In genomic region chr13:75368167-75368566, GRCh38 we compare ENCODE assay signal across 9 cellular contexts.
DNase-seq lines count a peak whose midpoint lies in the region; ATAC-seq and TF ChIP-seq lines count a peak whose summit lies in the region.
"Had no signal": no experiment of that assay in that cellular context is flagged by ENCODE, and none has a peak within 500 bp of the region (broad histone marks: within the 10 kb centered on the region; RNA-seq: fewer than 3 reads in every experiment).

No MANE protein-coding gene starts in this region.

- H3K27me3 ChIP-seq in body of pancreas, result no peaks in the 10 kb centered on the region

- H3K4me1 ChIP-seq in body of pancreas, result peaks cover 16% of the 10 kb centered on the region

- DNase-seq in AG20443 (ENCODE audit: low spot score) (peak; percentile 14), epithelial cell of proximal tubule (ENCODE audit: low read depth) (peak; percentile 61), myocyte (ENCODE audit: low read depth) (peak; percentile 58), cerebellum (ENCODE audit: low spot score) (no peak), body of pancreas (no peak)
- DNase-seq in Jurkat, Clone E6-1 (ENCODE audit: low read depth, low spot score), result peak; percentile 61
- DNase-seq: activated naive CD8-positive, alpha-beta T cell treated with anti-CD3 and anti-CD28 coated beads, Interleukin-2, amount 10 ng/mL, durations not matched to agents 7 days and 5 days had no signal

- peak overlapping the region in 1 of 4 donors; percentile 6 for H3K27ac ChIP-seq in body of pancreas

- TF ChIP-seq CTCF in epithelial cell of proximal tubule (conservative IDR thresholded peaks at IDR 0.05; ENCODE audit: low read depth, low read length) (no peak), body of pancreas (IDR thresholded peaks at IDR 0.05) (no peak)

- WGBS in body of pancreas, 2 donors, result 39 to 45% methylated on average over 3 of the region's 3 CpGs

- no peak for TF ChIP-seq POLR2A in body of pancreas (IDR thresholded peaks at IDR 0.05)

- intact Hi-C loops in body of pancreas (cut with DNase I), result no loop called here

- H3K9me3 ChIP-seq in body of pancreas, result no peaks in the 10 kb centered on the region

- H3K36me3 ChIP-seq in body of pancreas (replicated peaks in 1 of 2; ENCODE audit: insufficient read depth in 1 of 2, low read depth in 2 of 2), result no peaks in the 10 kb centered on the region

- H3K4me3 ChIP-seq in Jurkat, Clone E6-1 (ENCODE audit: low read length), result no peak overlapping the region
- H3K4me3 ChIP-seq in epithelial cell of proximal tubule (ENCODE audit: low read depth, low read length) (no peak overlapping the region), body of pancreas (no peak overlapping the region)

- ATAC-seq in HG03354 (IDR thresholded peaks at IDR 0.05; ENCODE audit: poor library complexity, severe bottlenecking, unreplicated experiment) (no peak), body of pancreas (no peak), GM21825 (IDR thresholded peaks at IDR 0.05; ENCODE audit: unreplicated experiment) (no peak)

Comparison
In these comparisons a context has a peak if more than half of its experiments do, and no peak if none do; other contexts are left out.
1. DNase-seq: peak in AG20443 (single experiment), Jurkat, Clone E6-1 (single experiment), epithelial cell of proximal tubule (single experiment) and myocyte (single experiment); none in cerebellum (single experiment) and body of pancreas (0 of 4).